ENCODE assay signal across 20 cellular contexts in the genomic region with DNA sequence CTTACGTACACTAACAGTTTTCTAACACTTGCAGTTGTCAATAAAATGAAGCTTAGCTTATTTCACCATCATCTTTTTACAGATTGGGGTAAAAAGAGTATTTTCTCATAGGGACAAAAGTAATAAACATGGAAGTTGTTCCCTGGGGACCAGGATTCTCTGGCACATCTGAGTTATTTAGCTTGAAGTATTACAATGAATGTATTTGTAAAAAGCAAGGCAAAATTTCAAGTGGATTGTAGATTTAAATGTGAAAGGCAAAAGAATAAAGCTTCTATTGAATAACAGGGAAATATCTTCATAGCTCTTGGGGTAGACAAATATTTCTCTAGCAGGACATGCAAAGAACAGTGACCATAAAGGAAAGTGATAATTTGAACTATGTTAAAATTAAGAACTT.
DNase-seq lines count a peak whose midpoint lies in the region; ATAC-seq and TF ChIP-seq lines count a peak whose summit lies in the region.
"Had no signal": no experiment of that assay in that cellular context is flagged by ENCODE, and none has a peak within 500 bp of the region (broad histone marks: within the 10 kb centered on the region; RNA-seq: fewer than 3 reads in every experiment).

No MANE protein-coding gene starts in this region.

- H3K79me2 ChIP-seq in smooth muscle cell (ENCODE audit: low read depth) (no peaks in the 10 kb centered on the region), trophoblast cell (ENCODE audit: control insufficient read depth, insufficient read depth, low read length, poor library complexity) (no peaks in the 10 kb centered on the region)

- H3K27ac ChIP-seq in SJCRH30 (peak overlapping the region; percentile 11; the same call in 1 of the 2 replicates), smooth muscle cell (ENCODE audit: low read depth) (peak overlapping the region; percentile 23), trophoblast cell (ENCODE audit: low read depth, low read length) (no peak overlapping the region)
- H3K27ac ChIP-seq: BLaER1 treated with 17β-estradiol and CSF1 and Interleukin-3, amounts not matched to agents 10 nM and 100 nM had no signal

- H2BK5ac ChIP-seq in trophoblast cell (ENCODE audit: low read depth, low read length, poor library complexity) = no peak overlapping the region

- no peak overlapping the region for H2BK120ac ChIP-seq in trophoblast cell (ENCODE audit: insufficient read depth, low read length, poor library complexity)

- POLR2A ChIA-PET in activated CD4-positive, alpha-beta T cell treated with anti-CD3 and anti-CD28 coated beads for 36 hours (lab: Charles Lee) = interaction anchor here (0.6 kb wide), 1 partner anchor 45 kb away, joined by 4 read pairs; no protein-coding TSS in a partner anchor

- no peak overlapping the region for H4K8ac ChIP-seq in trophoblast cell (ENCODE audit: low read depth, low read length)

- H3K23ac ChIP-seq in trophoblast cell (ENCODE audit: low read length) = no peak overlapping the region

- no peak overlapping the region for H4K91ac ChIP-seq in trophoblast cell (ENCODE audit: low read depth, low read length)

- no peaks in the 10 kb centered on the region for H3K9me3 Mint-ChIP-seq in activated CD4-positive, alpha-beta T cell treated with anti-CD3 and anti-CD28 coated beads for 36 hours (ENCODE audit: low read depth)
- H3K9me3 Mint-ChIP-seq: CD4-positive, alpha-beta memory T cell; CD8-positive, alpha-beta memory T cell had no signal

- no peaks in the 10 kb centered on the region for H3K9me3 ChIP-seq in SJCRH30 (replicated peaks)
- no peaks in the 10 kb centered on the region for H3K9me3 ChIP-seq in smooth muscle cell (replicated peaks; ENCODE audit: low read depth)
- H3K9me3 ChIP-seq in trophoblast cell (ENCODE audit: insufficient read depth, low read depth, low read length) = peaks cover 1% of the 10 kb centered on the region
- H3K9me3 ChIP-seq: BLaER1 treated with 17β-estradiol and CSF1 and Interleukin-3, amounts not matched to agents 10 nM and 100 nM; Caco-2 had no signal

- H3K4me3 ChIP-seq in SJCRH30 (no peak overlapping the region), smooth muscle cell (no peak overlapping the region), trophoblast cell (ENCODE audit: low read depth, low read length) (no peak overlapping the region)
- H3K4me3 ChIP-seq: BLaER1 treated with 17β-estradiol and CSF1 and Interleukin-3, amounts not matched to agents 10 nM and 100 nM had no signal

- H3K4me1 Mint-ChIP-seq in activated CD4-positive, alpha-beta T cell treated with anti-CD3 and anti-CD28 coated beads for 36 hours = no peaks in the 10 kb centered on the region
- H3K4me1 Mint-ChIP-seq: B cell; CD4-positive, alpha-beta memory T cell; CD4-positive, CD25-positive, alpha-beta regulatory T cell; CD8-positive, alpha-beta memory T cell had no signal

- H4K20me1 ChIP-seq in smooth muscle cell (ENCODE audit: low read depth) = no peaks in the 10 kb centered on the region
- H4K20me1 ChIP-seq: BLaER1 treated with 17β-estradiol and CSF1 and Interleukin-3, amounts not matched to agents 10 nM and 100 nM had no signal

- H3K4me3 Mint-ChIP-seq in activated CD4-positive, alpha-beta T cell treated with anti-CD3 and anti-CD28 coated beads for 36 hours = no peak overlapping the region
- H3K4me3 Mint-ChIP-seq: B cell; CD4-positive, alpha-beta memory T cell; CD4-positive, CD25-positive, alpha-beta regulatory T cell; CD8-positive, alpha-beta memory T cell had no signal

- H3K27me3 ChIP-seq in SJCRH30 (no peaks in the 10 kb centered on the region), smooth muscle cell (ENCODE audit: low read depth) (no peaks in the 10 kb centered on the region), trophoblast cell (ENCODE audit: insufficient read depth, low read length) (no peaks in the 10 kb centered on the region)
- H3K27me3 ChIP-seq: BLaER1 treated with 17β-estradiol and CSF1 and Interleukin-3, amounts not matched to agents 10 nM and 100 nM had no signal

- H3K14ac ChIP-seq in trophoblast cell (ENCODE audit: low read length) = no peak overlapping the region

- H3K4me1 ChIP-seq in SJCRH30 (peaks cover 36% of the 10 kb centered on the region), smooth muscle cell (ENCODE audit: low read depth) (peaks cover 6% of the 10 kb centered on the region), trophoblast cell (ENCODE audit: control insufficient read depth in 1 of 2, insufficient read depth in 2 of 2, low read length in 2 of 2) (peaks cover 3 to 4% of the 10 kb centered on the region in 2 experiments)

- intact Hi-C loops in activated CD4-positive, alpha-beta T cell treated with anti-CD3 and anti-CD28 coated beads for 36 hours (cut with DNase I, micrococcal nuclease) = no loop called here

- H3K9ac ChIP-seq in smooth muscle cell (ENCODE audit: low read depth) (no peak overlapping the region), trophoblast cell (ENCODE audit: low read length) (no peak overlapping the region)
- H3K9ac ChIP-seq: BLaER1 treated with 17β-estradiol and CSF1 and Interleukin-3, amounts not matched to agents 10 nM and 100 nM had no signal

- peaks cover 5% of the 10 kb centered on the region for H3K79me1 ChIP-seq in trophoblast cell (ENCODE audit: low read length)

- no peak for TF ChIP-seq CTCF in smooth muscle cell (IDR thresholded peaks at IDR 0.05; ENCODE audit: borderline replicate concordance, insufficient read depth, poor library complexity, severe bottlenecking)

- 37% methylated on average over 1 of the region's 1 CpG for WGBS in smooth muscle cell (ENCODE audit: low lambda C conversion rate)
- WGBS in trophoblast cell (ENCODE audit: extremely low coverage, insufficient coverage, insufficient read length) = no CpG with 5 or more reads among the region's 1 CpG

- H3K27ac Mint-ChIP-seq in activated CD4-positive, alpha-beta T cell treated with anti-CD3 and anti-CD28 coated beads for 36 hours = no peak overlapping the region
- H3K27ac Mint-ChIP-seq: B cell; CD4-positive, alpha-beta memory T cell; CD4-positive, CD25-positive, alpha-beta regulatory T cell; CD8-positive, alpha-beta memory T cell had no signal

- DNase-seq in SJCRH30 = no peak
- peak; percentile 70 for DNase-seq in foreskin melanocyte
- DNase-seq in smooth muscle cell (lab: John Stamatoyannopoulos, UW; ENCODE audit: unreplicated experiment) = no peak
- no peak for DNase-seq in activated CD4-positive, alpha-beta T cell treated with anti-CD3 and anti-CD28 coated beads for 36 hours
- no peak for DNase-seq in trophoblast cell
- no peak for DNase-seq in AG08395 (ENCODE audit: low spot score)
- DNase-seq: 8988T; ACHN; AML-193; Calu3; CD4-positive, alpha-beta memory T cell; CD4-positive, CD25-positive, alpha-beta regulatory T cell; CD8-positive, alpha-beta memory T cell; DMS79 treated with DMSO at 0.1 percent for 48 hours; GF-D8 had no signal

- CTCF ChIA-PET in activated CD4-positive, alpha-beta T cell treated with anti-CD3 and anti-CD28 coated beads for 36 hours (lab: Charles Lee) = no interaction called here

- no peak overlapping the region for H2BK12ac ChIP-seq in trophoblast cell (ENCODE audit: low read length)

- no peak overlapping the region for H2AK5ac ChIP-seq in trophoblast cell (ENCODE audit: low read length)

- no peak overlapping the region for H3K18ac ChIP-seq in trophoblast cell (ENCODE audit: low read length)

- H3K27me3 Mint-ChIP-seq in activated CD4-positive, alpha-beta T cell treated with anti-CD3 and anti-CD28 coated beads for 36 hours = peaks cover 16% of the 10 kb centered on the region

- H3K4ac ChIP-seq in trophoblast cell (ENCODE audit: low read depth, low read length) = no peak overlapping the region

- no peaks in the 10 kb centered on the region for H3K36me3 ChIP-seq in SJCRH30
- H3K36me3 ChIP-seq in smooth muscle cell (ENCODE audit: low read depth) = no peaks in the 10 kb centered on the region
- H3K36me3 ChIP-seq in trophoblast cell (ENCODE audit: control insufficient read depth in 1 of 2, insufficient read depth in 2 of 2, low read length in 2 of 2) = no peaks in the 10 kb centered on the region
- H3K36me3 ChIP-seq: BLaER1 treated with 17β-estradiol and CSF1 and Interleukin-3, amounts not matched to agents 10 nM and 100 nM had no signal

- H3F3A ChIP-seq in smooth muscle cell (ENCODE audit: low read depth) = no peaks in the 10 kb centered on the region

- no peak overlapping the region for H3K4me2 ChIP-seq in smooth muscle cell
- no peak overlapping the region for H3K4me2 ChIP-seq in trophoblast cell (ENCODE audit: low read length)

- H2AFZ ChIP-seq in smooth muscle cell (ENCODE audit: low read depth) (no peak overlapping the region), trophoblast cell (ENCODE audit: insufficient read depth, low read length, poor library complexity) (no peak overlapping the region)

- no peak for ATAC-seq in activated CD4-positive, alpha-beta T cell treated with anti-CD3 and anti-CD28 coated beads for 36 hours
- no peak for ATAC-seq in HG03469 (IDR thresholded peaks at IDR 0.05; ENCODE audit: unreplicated experiment)

- H4K12ac ChIP-seq in trophoblast cell (ENCODE audit: low read depth, low read length) = no peak overlapping the region

- H3K36me3 Mint-ChIP-seq in activated CD4-positive, alpha-beta T cell treated with anti-CD3 and anti-CD28 coated beads for 36 hours (ENCODE audit: low read depth) = no peaks in the 10 kb centered on the region
- H3K36me3 Mint-ChIP-seq: CD14-positive monocyte; CD4-positive, alpha-beta memory T cell; CD4-positive, CD25-positive, alpha-beta regulatory T cell; CD8-positive, alpha-beta memory T cell had no signal
